ENCODE assay signal across 19 cellular contexts in genomic region chr9:113186241-113186755, GRCh38. TPM values are rescaled to one million over a fixed set of nuclear protein-coding genes. Genes with fewer than 3 reads are reported as not detected.
DNase-seq lines count a peak whose midpoint lies in the region; ATAC-seq and TF ChIP-seq lines count a peak whose summit lies in the region.
"Had no signal": no experiment of that assay in that cellular context is flagged by ENCODE, and none has a peak within 500 bp of the region (broad histone marks: within the 10 kb centered on the region; RNA-seq: fewer than 3 reads in every experiment).

No MANE protein-coding gene starts in this region.

- no peak for TF ChIP-seq EP300 in upper lobe of left lung (IDR thresholded peaks at IDR 0.05)

- no peaks in the 10 kb centered on the region for H3K27me3 Mint-ChIP-seq in activated T-helper 2 cell treated with anti-CD3 and anti-CD28 coated beads, Interferon-gamma antibody, Interleukin-2, Interleukin-4, amounts not matched to agents 10 μg/mL and 5 μg/mL and 100 μg/mL, durations not matched to agents 14 hours and 24 hours and 36 hours (ENCODE audit: low read depth)
- H3K27me3 Mint-ChIP-seq: CD4-positive, alpha-beta T cell had no signal

- DNase-seq in HL-60 (ENCODE audit: low read depth in 1 of 2, low spot score in 1 of 2): no peak
- no peak for DNase-seq in adipocyte (ENCODE audit: low read depth)
- DNase-seq in fibroblast of mammary gland (ENCODE audit: low read depth): peak; percentile 21
- DNase-seq in upper lobe of left lung: no peak
- no peak for DNase-seq in activated T-helper 2 cell treated with anti-CD3 and anti-CD28 coated beads, Interferon-gamma antibody, Interleukin-2, Interleukin-4, amounts not matched to agents 10 μg/mL and 5 μg/mL and 100 μg/mL, durations not matched to agents 14 hours and 24 hours and 36 hours (ENCODE audit: low spot score)
- no peak for DNase-seq in CD1c-positive myeloid dendritic cell (ENCODE audit: extremely low spot score)
- DNase-seq: ACHN; AML-193; CD4-positive, alpha-beta T cell; EL; NCI-H1048; NCI-H1436 treated with DMSO at 0.1 percent for 48 hours; NCI-H2081 treated with DMSO at 0.1 percent for 48 hours; NCI-H524 had no signal

- H3K9me3 Mint-ChIP-seq in activated T-helper 2 cell treated with anti-CD3 and anti-CD28 coated beads, Interferon-gamma antibody, Interleukin-2, Interleukin-4, amounts not matched to agents 10 μg/mL and 5 μg/mL and 100 μg/mL, durations not matched to agents 14 hours and 24 hours and 36 hours: no peaks in the 10 kb centered on the region
- H3K9me3 Mint-ChIP-seq: CD4-positive, alpha-beta T cell had no signal

- TF ChIP-seq POLR2A in upper lobe of left lung (IDR thresholded peaks at IDR 0.05): no peak

- H3K4me3 Mint-ChIP-seq in activated T-helper 2 cell treated with anti-CD3 and anti-CD28 coated beads, Interferon-gamma antibody, Interleukin-2, Interleukin-4, amounts not matched to agents 10 μg/mL and 5 μg/mL and 100 μg/mL, durations not matched to agents 14 hours and 24 hours and 36 hours (ENCODE audit: low read depth): no peak overlapping the region
- H3K4me3 Mint-ChIP-seq: CD4-positive, alpha-beta T cell had no signal

- H3K36me3 ChIP-seq in adipocyte (ENCODE audit: control insufficient read depth, insufficient read depth, low read length, severe bottlenecking) (peaks cover 55% of the 10 kb centered on the region), upper lobe of left lung (peaks cover 40 to 85% (median 61%) of the 10 kb centered on the region in 4 donors)

- H3K4me1 ChIP-seq in adipocyte (ENCODE audit: control insufficient read depth, insufficient read depth, low read length): peaks cover 47% of the 10 kb centered on the region
- peaks cover 0 to 26% (median 21%) of the 10 kb centered on the region in 4 donors for H3K4me1 ChIP-seq in upper lobe of left lung

- peak overlapping the region; percentile 27 for H3K9ac ChIP-seq in adipocyte (ENCODE audit: low read length)
- H3K9ac ChIP-seq: KMS-11 had no signal

- 95 to 98% methylated on average over 6 of the region's 6 CpGs for WGBS in upper lobe of left lung, 2 donors

- no peak overlapping the region for H3K27ac Mint-ChIP-seq in activated T-helper 2 cell treated with anti-CD3 and anti-CD28 coated beads, Interferon-gamma antibody, Interleukin-2, Interleukin-4, amounts not matched to agents 10 μg/mL and 5 μg/mL and 100 μg/mL, durations not matched to agents 14 hours and 24 hours and 36 hours
- H3K27ac Mint-ChIP-seq: CD4-positive, alpha-beta T cell had no signal

- H3K9me3 ChIP-seq in adipocyte (ENCODE audit: control insufficient read depth, low read length) (no peaks in the 10 kb centered on the region), upper lobe of left lung (no peaks in the 10 kb centered on the region)

- H3K4me3 ChIP-seq in HL-60 (replicated peaks; ENCODE audit: insufficient read depth, low read length): no peak overlapping the region
- no peak overlapping the region for H3K4me3 ChIP-seq in adipocyte (ENCODE audit: low read length)
- no peak overlapping the region for H3K4me3 ChIP-seq in fibroblast of mammary gland (ENCODE audit: control insufficient read depth, low read depth, low read length)
- peak overlapping the region in 1 of 4 donors; percentile 30 for H3K4me3 ChIP-seq in upper lobe of left lung

- intact Hi-C loops in activated T-helper 2 cell treated with anti-CD3 and anti-CD28 coated beads, Interferon-gamma antibody, Interleukin-2, Interleukin-4, amounts not matched to agents 10 μg/mL and 5 μg/mL and 100 μg/mL, durations not matched to agents 14 hours and 24 hours and 36 hours (cut with micrococcal nuclease): no loop called here

- H3K27me3 ChIP-seq in HL-60 (ENCODE audit: insufficient read depth, poor library complexity, severe bottlenecking) (no peaks in the 10 kb centered on the region), adipocyte (replicated peaks; ENCODE audit: control insufficient read depth, insufficient read depth, low read length) (no peaks in the 10 kb centered on the region), upper lobe of left lung (no peaks in the 10 kb centered on the region)

- H3K27ac ChIP-seq in HL-60 (replicated peaks) (0 out of 2 replicates have a peak overlapping the region, but pooled peaks have one; percentile 7), upper lobe of left lung (peak overlapping the region in 3 of 4 donors; percentile 74 to 82 (median 81))
- H3K27ac ChIP-seq: KMS-11 had no signal

- TF ChIP-seq CTCF in HL-60 (IDR thresholded peaks at IDR 0.05; ENCODE audit: insufficient read depth, low read length): no peak
- no peak for TF ChIP-seq CTCF in fibroblast of mammary gland (conservative IDR thresholded peaks at IDR 0.05; ENCODE audit: control insufficient read depth, insufficient read depth, low read depth, low read length)
- no peak for TF ChIP-seq CTCF in upper lobe of left lung (IDR thresholded peaks at IDR 0.05)

- H3K4me1 Mint-ChIP-seq in activated T-helper 2 cell treated with anti-CD3 and anti-CD28 coated beads, Interferon-gamma antibody, Interleukin-2, Interleukin-4, amounts not matched to agents 10 μg/mL and 5 μg/mL and 100 μg/mL, durations not matched to agents 14 hours and 24 hours and 36 hours (ENCODE audit: low read depth): peaks cover 4% of the 10 kb centered on the region

- peaks cover 85% of the 10 kb centered on the region for H3K36me3 Mint-ChIP-seq in activated T-helper 2 cell treated with anti-CD3 and anti-CD28 coated beads, Interferon-gamma antibody, Interleukin-2, Interleukin-4, amounts not matched to agents 10 μg/mL and 5 μg/mL and 100 μg/mL, durations not matched to agents 14 hours and 24 hours and 36 hours (ENCODE audit: low read depth)

- ATAC-seq in upper lobe of left lung (ENCODE audit: low FRiP score in 2 of 2) (no peak), HG03039 (IDR thresholded peaks at IDR 0.05; ENCODE audit: unreplicated experiment) (no peak)
- ATAC-seq: HepG2, Panc1, Right ventricle myocardium inferior had no signal

RNA-seq across cellular contexts. Expression of gene FKBP15, which starts 34.8 kb away (rescaled TPM):
- 10 to 100 TPM; 36.5 to 72.3 (median 50.0) TPM for total RNA-seq in upper lobe of left lung
- total RNA-seq in activated T-helper 2 cell treated with anti-CD3 and anti-CD28 coated beads, Interferon-gamma antibody, Interleukin-2, Interleukin-4, amounts not matched to agents 10 μg/mL and 5 μg/mL and 100 μg/mL, durations not matched to agents 14 hours and 24 hours and 36 hours: 39.6 and 40.4 TPM in 2 replicates

RNA-seq across cellular contexts. Expression of gene SLC31A1, which starts 35.0 kb away (rescaled TPM):
- total RNA-seq in upper lobe of left lung: 10 to 100 TPM; 10.5 to 44.7 (median 28.5) TPM
- 18.0 and 20.0 TPM in 2 replicates for total RNA-seq in activated T-helper 2 cell treated with anti-CD3 and anti-CD28 coated beads, Interferon-gamma antibody, Interleukin-2, Interleukin-4, amounts not matched to agents 10 μg/mL and 5 μg/mL and 100 μg/mL, durations not matched to agents 14 hours and 24 hours and 36 hours

RNA-seq across cellular contexts. Expression of gene SLC31A2, which starts 35.5 kb away (rescaled TPM):
- 10 to 100 TPM; 43.1 to 79.6 (median 57.4) TPM for total RNA-seq in upper lobe of left lung
- total RNA-seq in activated T-helper 2 cell treated with anti-CD3 and anti-CD28 coated beads, Interferon-gamma antibody, Interleukin-2, Interleukin-4, amounts not matched to agents 10 μg/mL and 5 μg/mL and 100 μg/mL, durations not matched to agents 14 hours and 24 hours and 36 hours: 4.7 and 5.0 TPM in 2 replicates
